ENCODE assay signal across 8 cellular contexts in the genomic region with DNA sequence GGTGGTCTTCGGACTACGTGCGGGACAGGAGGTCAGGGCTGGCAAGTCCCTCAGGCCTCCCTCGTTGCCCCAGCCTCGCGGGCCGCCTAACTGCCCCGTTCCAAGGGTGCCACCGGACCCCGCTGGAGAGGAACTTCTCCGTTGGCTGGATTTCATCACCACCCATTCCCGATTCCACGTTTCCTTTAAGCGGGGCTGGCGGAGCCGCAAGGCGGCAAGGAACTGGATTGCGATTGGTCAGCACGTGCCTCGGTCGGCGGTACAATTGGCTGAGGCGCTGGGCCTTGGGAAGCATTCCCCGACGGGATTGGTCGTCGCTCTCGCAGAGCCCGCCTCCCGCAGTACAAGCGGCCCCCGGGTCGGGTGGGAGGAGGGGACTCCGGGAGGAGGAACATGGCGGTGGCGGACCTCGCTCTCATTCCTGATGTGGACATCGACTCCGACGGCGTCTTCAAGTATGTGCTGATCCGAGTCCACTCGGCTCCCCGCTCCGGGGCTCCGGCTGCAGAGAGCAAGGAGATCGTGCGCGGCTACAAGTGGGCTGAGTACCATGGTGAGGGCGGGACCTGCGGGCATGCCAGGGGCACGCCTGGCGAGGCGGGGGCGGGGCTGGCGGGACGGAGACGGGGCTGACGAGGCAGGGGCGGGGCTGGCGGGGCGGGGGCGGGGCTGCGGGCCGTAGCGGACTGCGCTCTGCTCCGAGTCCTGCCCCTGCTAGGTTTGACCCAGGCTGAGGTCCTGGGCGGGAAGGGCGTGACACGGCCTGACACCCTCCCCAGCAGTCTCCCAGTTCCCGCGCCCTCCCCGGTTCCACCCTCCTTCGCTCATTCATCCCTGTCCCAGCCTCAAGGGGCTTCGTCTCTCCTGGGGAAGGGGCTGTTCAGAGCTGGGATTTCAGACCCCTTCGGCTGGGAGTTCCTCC. TPM values are rescaled to one million over a fixed set of nuclear protein-coding genes. Genes with fewer than 3 reads are reported as not detected.
DNase-seq lines count a peak whose midpoint lies in the region; ATAC-seq lines count a peak whose summit lies in the region.

A gene (plus strand): TSS at position 372 of the 922 bp plus-strand sequence. CDS start 22 bp downstream, at position 394.

- peak; percentile 81 for ATAC-seq in GM19351 (IDR thresholded peaks at IDR 0.05; ENCODE audit: unreplicated experiment)
- ATAC-seq in HG03521 (IDR thresholded peaks at IDR 0.05; ENCODE audit: unreplicated experiment) = peak; percentile 81
- peak; percentile 63 for ATAC-seq in left colon

- peak within 1 kb of the TSS; percentile 68 to 90 (median 81) for H3K9ac ChIP-seq in BLaER1 treated with 17β-estradiol and CSF1 and Interleukin-3, amounts not matched to agents 10 nM and 100 nM

- peak within 1 kb of the TSS; percentile 61 to 94 (median 72) for H3K4me3 ChIP-seq in BLaER1 treated with 17β-estradiol and CSF1 and Interleukin-3, amounts not matched to agents 10 nM and 100 nM

- H3K4me2 ChIP-seq in BLaER1 treated with 17β-estradiol and CSF1 and Interleukin-3, amounts not matched to agents 10 nM and 100 nM = peak within 1 kb of the TSS; percentile 96 to 100 (median 99)

- H3K27ac ChIP-seq in BLaER1 treated with 17β-estradiol and CSF1 and Interleukin-3, amounts not matched to agents 10 nM and 100 nM = peak within 1 kb of the TSS; percentile 32 to 86 (median 79)

- H3K27me3 ChIP-seq in BLaER1 treated with 17β-estradiol and CSF1 and Interleukin-3, amounts not matched to agents 10 nM and 100 nM = peaks cover 16 to 40% (median 37%) of the 10 kb centered on the region in 11 experiments

- peaks cover 13 to 41% (median 24%) of the 10 kb centered on the region in 11 experiments; a peak in 21 of 22 replicates for H4K20me1 ChIP-seq in BLaER1 treated with 17β-estradiol and CSF1 and Interleukin-3, amounts not matched to agents 10 nM and 100 nM

- peaks cover 0 to 22% (median 9%) of the 10 kb centered on the region in 11 experiments; a peak in 12 of 22 replicates for H3K9me3 ChIP-seq in BLaER1 treated with 17β-estradiol and CSF1 and Interleukin-3, amounts not matched to agents 10 nM and 100 nM (replicated peaks in 1 of 11)

- DNase-seq in NCI-H748 (lab: John Stamatoyannopoulos, UW; ENCODE audit: unreplicated experiment) = peak; percentile 99
- peak; percentile 94 for DNase-seq in activated CD4-positive, alpha-beta T cell treated with anti-CD3 and anti-CD28 coated beads, Interleukin-2, amount 50 U/mL, for 1 hour
- DNase-seq in cortex of kidney (lab: John Stamatoyannopoulos, UW) = peak; percentile 90
- DNase-seq in left colon = peak; percentile 98 to 99
- DNase-seq in stimulated activated CD4-positive, alpha-beta T cell treated with anti-CD3 and anti-CD28 coated beads, Interleukin-1b, Interleukin-23, amount 100 ng/mL, for 48 hours = peak; percentile 98

- peaks cover 19 to 48% (median 30%) of the 10 kb centered on the region in 10 experiments for H3K4me1 ChIP-seq in BLaER1 treated with 17β-estradiol and CSF1 and Interleukin-3, amounts not matched to agents 10 nM and 100 nM

- peaks cover 9 to 26% (median 17%) of the 10 kb centered on the region in 11 experiments; a peak in 17 of 22 replicates for H3K36me3 ChIP-seq in BLaER1 treated with 17β-estradiol and CSF1 and Interleukin-3, amounts not matched to agents 10 nM and 100 nM

- intact Hi-C loops in left colon (cut with DNase I, micrococcal nuclease) = no loop called here

RNA-seq across cellular contexts. Expression of the gene that starts here (rescaled TPM):
- 100 to 1,000 TPM; 109 to 154 TPM for total RNA-seq in left colon

Comparison
In these comparisons a context has a peak if more than half of its experiments do, and no peak if none do; other contexts are left out.
1. Peak in every context shown above with its lines: DNase-seq, ATAC-seq, H3K4me3 ChIP-seq and H3K27ac ChIP-seq.